In the genomic region with DNA sequence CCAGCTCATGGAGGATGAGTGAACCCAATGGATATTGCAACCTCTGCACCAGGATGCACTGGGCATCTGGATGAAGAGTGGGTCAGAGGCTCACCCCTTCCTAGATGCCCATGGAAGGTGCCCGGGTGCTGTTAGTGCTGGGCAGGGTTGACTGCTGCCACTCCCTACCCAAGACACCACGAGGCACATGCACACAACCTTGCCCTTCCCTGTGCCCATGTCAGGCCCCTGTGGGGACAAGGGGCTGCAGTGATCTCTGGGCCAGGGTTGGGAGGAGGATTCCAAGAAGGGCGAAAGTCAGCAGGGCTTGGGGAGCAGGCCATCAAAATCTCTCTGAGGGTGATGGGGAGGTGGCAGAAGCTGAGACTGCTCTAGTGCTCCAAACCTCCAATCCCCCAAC, we compare ENCODE assay signal across 24 cellular contexts.
"Had no signal": no experiment of that assay in that cellular context is flagged by ENCODE, and none has a peak within 500 bp of the region (broad histone marks: within the 10 kb centered on the region; RNA-seq: fewer than 3 reads in every experiment).

No MANE protein-coding gene starts in this region.

- H3K27me3 Mint-ChIP-seq: dendritic cell treated with granulocyte-macrophage colony-stimulating factor and Interleukin-4, amounts not matched to agents 40 ng/mL and 50 ng/mL, for 4 days; effector memory CD8-positive, alpha-beta T cell had no signal

- DNase-seq: colonic mucosa; cortex of kidney; effector CD8-positive, alpha-beta T cell; effector memory CD8-positive, alpha-beta T cell; endodermal cell; erythroblast; esophagus squamous epithelium; foreskin fibroblast; foreskin melanocyte; gastrocnemius medialis; heart left ventricle; hypothalamus; immature natural killer cell; islet precursor cell; kidney; kidney glomerular epithelial cell; left lung; left ventricle myocardium superior; lower lobe of right lung; mesenchymal stem cell; mucosa of descending colon had no signal

- H3K4me1 Mint-ChIP-seq: immature natural killer cell, mesothelial cell of epicardium had no signal

- H3K9me3 Mint-ChIP-seq: endodermal cell, mesothelial cell of epicardium had no signal

- H3K4me3 Mint-ChIP-seq: dendritic cell treated with granulocyte-macrophage colony-stimulating factor and Interleukin-4, amounts not matched to agents 40 ng/mL and 50 ng/mL, for 4 days; effector memory CD8-positive, alpha-beta T cell; endodermal cell; immature natural killer cell; mesothelial cell of epicardium had no signal

- ATAC-seq: effector memory CD8-positive, alpha-beta T cell; esophagus mucosa; gastrocnemius medialis; heart left ventricle; left lung; left ventricle myocardium superior; mucosa of descending colon had no signal

- H3K27ac Mint-ChIP-seq: dendritic cell treated with granulocyte-macrophage colony-stimulating factor and Interleukin-4, amounts not matched to agents 40 ng/mL and 50 ng/mL, for 4 days; effector memory CD8-positive, alpha-beta T cell; endodermal cell; immature natural killer cell; mesothelial cell of epicardium had no signal

- H3K36me3 Mint-ChIP-seq: immature natural killer cell, mesothelial cell of epicardium had no signal
